Comparison of ENCODE assay signal across 8 cellular contexts in genomic region chr14:104932676-104933631, GRCh38. TPM values are rescaled to one million over a fixed set of nuclear protein-coding genes. Genes with fewer than 3 reads are reported as not detected.
A peak's percentile ranks its signal among the peaks of the same experiment; 100 is the strongest.
DNase-seq lines count a peak whose midpoint lies in the region; ATAC-seq and TF ChIP-seq lines count a peak whose summit lies in the region.

No MANE protein-coding gene starts in this region.

- H3K27me3 ChIP-seq in NT2/D1 (ENCODE audit: insufficient read depth, insufficient read length): peaks cover 27% of the 10 kb centered on the region
- H3K27me3 ChIP-seq in mononuclear cell (ENCODE audit: insufficient read depth, low read length): peaks cover 8% of the 10 kb centered on the region

- H3K36me3 ChIP-seq in NT2/D1 (ENCODE audit: insufficient read depth, insufficient read length, low read length): peaks cover 5% of the 10 kb centered on the region

- H3K4me3 ChIP-seq in NT2/D1 (ENCODE audit: insufficient read length, low read depth) (peak overlapping the region; percentile 34), epithelial cell of esophagus (ENCODE audit: low read length) (peak overlapping the region; percentile 29), mononuclear cell (ENCODE audit: low read length) (peak overlapping the region; percentile 18)

- ATAC-seq in HG03520 (IDR thresholded peaks at IDR 0.05; ENCODE audit: unreplicated experiment): peak; percentile 50
- ATAC-seq in HG02588 (IDR thresholded peaks at IDR 0.05; ENCODE audit: unreplicated experiment): no peak

- peak; percentile 51 for TF ChIP-seq CTCF in epithelial cell of esophagus (IDR thresholded peaks at IDR 0.05; ENCODE audit: insufficient read depth, low read depth, low read length, missing control alignments)

- no peaks in the 10 kb centered on the region for H3K9me3 ChIP-seq in NT2/D1 (ENCODE audit: insufficient read depth, low read length)
- no peaks in the 10 kb centered on the region for H3K9me3 ChIP-seq in mononuclear cell (ENCODE audit: low read depth, low read length)

- peak overlapping the region; percentile 76 for H3K9ac ChIP-seq in NT2/D1 (ENCODE audit: insufficient read length, low read depth)

- H3K4me1 ChIP-seq in NT2/D1 (ENCODE audit: insufficient read depth, insufficient read length): peaks cover 2% of the 10 kb centered on the region
- no peaks in the 10 kb centered on the region for H3K4me1 ChIP-seq in mononuclear cell (ENCODE audit: insufficient read depth, low read length)

- in situ Hi-C loops in G401 (cut with HindIII; ENCODE audit: low sequenced_read_pairs): loop anchor here (10.0 kb wide), 3 partner anchors 108 to 218 kb away; no protein-coding TSS in a partner anchor

- peak; percentile 78 for DNase-seq in G401 (ENCODE audit: low spot score)
- DNase-seq in NT2/D1 (ENCODE audit: low read depth, low spot score): peak; percentile 36
- DNase-seq in activated CD8-positive, alpha-beta memory T cell treated with anti-CD3 and anti-CD28 coated beads, Interleukin-2, amount 50 U/mL, for 4 hours: peak; percentile 89
- peak; percentile 69 for DNase-seq in epithelial cell of esophagus (ENCODE audit: low read depth)
- DNase-seq in stimulated activated CD8-positive, alpha-beta memory T cell treated with anti-CD3 and anti-CD28 coated beads, Interleukin-2, amount 100 ng/mL, for 48 hours (ENCODE audit: low read depth in 2 of 2): peak; percentile 79 to 82

RNA-seq across cellular contexts. Expression of gene PLD4, which starts 8.3 kb away (rescaled TPM):
- not detected in 2 replicates for total RNA-seq in G401 (2014; rRNA removed; shearing (Covaris generic))
- total RNA-seq in mononuclear cell: 15.3 TPM

RNA-seq across cellular contexts. Expression of gene AHNAK2, which starts 45.2 kb away (rescaled TPM):
- total RNA-seq in G401 (2014; rRNA removed; shearing (Covaris generic)): 17.0 and 31.1 TPM in 2 replicates
- 0.10 TPM for total RNA-seq in mononuclear cell

RNA-seq across cellular contexts. Expression of gene CLBA1, which starts 52.6 kb away (rescaled TPM):
- total RNA-seq in G401 (2014; rRNA removed; shearing (Covaris generic)): 10.5 and 18.0 TPM in 2 replicates
- 0.94 TPM for total RNA-seq in mononuclear cell

Comparison
In these comparisons a context has a peak if more than half of its experiments do, and no peak if none do; other contexts are left out.
1. DNase-seq: peak in every context shown above with its lines; median percentile 89 in activated CD8-positive, alpha-beta memory T cell treated with anti-CD3 and anti-CD28 coated beads, Interleukin-2, amount 50 U/mL, for 4 hours; 80 in stimulated activated CD8-positive, alpha-beta memory T cell treated with anti-CD3 and anti-CD28 coated beads, Interleukin-2, amount 100 ng/mL, for 48 hours; 78 in G401; 69 in epithelial cell of esophagus; 36 in NT2/D1.
2. RNA of gene PLD4, which starts 8.3 kb away (total RNA-seq): 15.3 TPM in mononuclear cell (single experiment); not detected in G401; every median in the first group is over 10 times any median in the second.
3. RNA of gene AHNAK2, which starts 45.2 kb away (total RNA-seq): 17.0 to 31.1 TPM in G401; 0.10 TPM in mononuclear cell (single experiment); every median in the first group is over 10 times any median in the second.
4. Peak in every context shown above with its lines, with median percentiles within 50 percentile points of each other: H3K4me3 ChIP-seq.